In the genomic region with DNA sequence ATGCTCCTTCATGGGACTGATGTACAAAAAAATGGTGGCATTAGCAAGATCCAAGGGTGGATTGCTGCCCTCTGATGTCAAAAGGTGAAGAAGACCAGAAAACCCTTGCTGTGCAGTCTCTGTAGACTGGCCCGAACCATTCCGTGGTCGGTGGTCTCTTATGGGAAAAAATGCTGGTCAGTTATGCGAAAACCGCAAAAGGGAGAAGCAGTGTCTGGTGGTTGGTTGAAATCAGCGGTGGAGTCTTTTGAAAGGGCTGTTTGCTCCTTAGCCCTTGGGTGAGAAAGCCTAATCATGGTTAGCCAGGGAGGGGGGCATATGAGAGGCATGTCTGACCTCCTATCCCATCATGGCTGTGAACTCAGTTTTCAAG, we compare ENCODE assay signal across 14 cellular contexts.
DNase-seq lines count a peak whose midpoint lies in the region; ATAC-seq, FAIRE-seq and TF ChIP-seq lines count a peak whose summit lies in the region.
"Had no signal": no experiment of that assay in that cellular context is flagged by ENCODE, and none has a peak within 500 bp of the region (broad histone marks: within the 10 kb centered on the region; RNA-seq: fewer than 3 reads in every experiment).

No MANE protein-coding gene starts in this region.

- TF ChIP-seq CTCF in Caco-2 (IDR thresholded peaks at IDR 0.05; ENCODE audit: insufficient read depth in 1 of 2, low read depth in 1 of 2, low read length in 1 of 2, severe bottlenecking in 1 of 2, unreplicated experiment in 1 of 2) = no peak
- TF ChIP-seq CTCF in K562 (IDR thresholded peaks at IDR 0.05 in 2 of 3, conservative IDR thresholded peaks at IDR 0.05 in 1 of 3; ENCODE audit: insufficient read depth in 2 of 3, low read depth in 1 of 3, low read length in 3 of 3) = no peak

- peaks cover 28% of the 10 kb centered on the region for H3K79me2 ChIP-seq in K562 (ENCODE audit: control insufficient read depth, insufficient read depth, low read length)

- no peaks in the 10 kb centered on the region for H3K9me1 ChIP-seq in K562 (ENCODE audit: control insufficient read depth, insufficient read depth, low read length)

- H3K36me3 Mint-ChIP-seq in Caco-2 (ENCODE audit: insufficient read depth, unreplicated experiment) = peaks cover 15% of the 10 kb centered on the region
- H3K36me3 Mint-ChIP-seq in memory B cell = peaks cover 10% of the 10 kb centered on the region

- H3K9me3 ChIP-seq in Caco-2 (no peaks in the 10 kb centered on the region), K562 (replicated peaks; ENCODE audit: control insufficient read depth, insufficient read depth, low read depth, low read length) (no peaks in the 10 kb centered on the region), skeletal muscle tissue (ENCODE audit: control insufficient read depth in 3 of 3, low read length in 3 of 3) (no peaks in the 10 kb centered on the region)
- H3K9me3 ChIP-seq: HAP-1 had no signal

- H3K27ac Mint-ChIP-seq in Caco-2 (ENCODE audit: unreplicated experiment) (peak overlapping the region; percentile 27), memory B cell (peak overlapping the region; percentile 48)
- H3K27ac Mint-ChIP-seq: CD8-positive, alpha-beta memory T cell had no signal

- no peak for TF ChIP-seq EP300 in K562 (IDR thresholded peaks at IDR 0.05; ENCODE audit: low read length)

- H3K9me3 Mint-ChIP-seq in Caco-2 (ENCODE audit: unreplicated experiment) (no peaks in the 10 kb centered on the region), memory B cell (no peaks in the 10 kb centered on the region)
- H3K9me3 Mint-ChIP-seq: CD8-positive, alpha-beta memory T cell had no signal

- POLR2A ChIA-PET in Caco-2 (lab: Charles Lee) = no interaction called here
- POLR2A ChIA-PET in K562 (lab: Yijun Ruan, JAX) = interaction anchor here (1.1 to 2.1 kb wide), 3 partner anchors 8 to 14 kb away, joined by 3 to 7 read pairs (median 6); no protein-coding TSS in a partner anchor

- H3K27me3 Mint-ChIP-seq in Caco-2 (ENCODE audit: insufficient read depth, unreplicated experiment) = no peaks in the 10 kb centered on the region
- H3K27me3 Mint-ChIP-seq in memory B cell = no peaks in the 10 kb centered on the region
- H3K27me3 Mint-ChIP-seq: CD8-positive, alpha-beta memory T cell had no signal

- H3K4me3 ChIP-seq in Caco-2 (ENCODE audit: low read depth, low read length) (no peak overlapping the region), K562 (no peak overlapping the region), skeletal muscle tissue (ENCODE audit: low read length in 3 of 3) (no peak overlapping the region)
- H3K4me3 ChIP-seq: GM12878, HAP-1 had no signal

- H3K4me3 Mint-ChIP-seq in Caco-2 (ENCODE audit: unreplicated experiment) (no peak overlapping the region), memory B cell (no peak overlapping the region)
- H3K4me3 Mint-ChIP-seq: CD8-positive, alpha-beta memory T cell had no signal

- no peak for TF ChIP-seq RAD21 in K562 (CRISPR knock-in tag; conservative IDR thresholded peaks at IDR 0.05 in 1 of 2, IDR thresholded peaks at IDR 0.05 in 1 of 2)

- CTCF ChIA-PET in Caco-2 (lab: Charles Lee) = no interaction called here
- CTCF ChIA-PET in K562 (lab: Yijun Ruan, JAX; ENCODE audit: low intra/inter-chr PET ratio) = no interaction called here

- 48% methylated on average over 6 of the region's 6 CpGs for WGBS in K562 (ENCODE audit: insufficient coverage, low coverage, missing lambda C conversion rate)

- BruUV-seq in Caco-2 (replicated peaks; lab: Mats Ljungman, UMichigan) (no TSS peak), K562 (replicated peaks; lab: Mats Ljungman, UMichigan) (no TSS peak)

- H3K4me1 Mint-ChIP-seq in Caco-2 (ENCODE audit: low read depth, unreplicated experiment) (peaks cover 27% of the 10 kb centered on the region), memory B cell (peaks cover 28% of the 10 kb centered on the region)

- peak; percentile 40 for ATAC-seq in K562
- ATAC-seq in memory B cell (ENCODE audit: low read depth) = no peak
- ATAC-seq: GM12878 had no signal

- intact Hi-C loops in Caco-2 (cut with micrococcal nuclease; ENCODE audit: unreplicated experiment) (no loop called here), K562 (cut with micrococcal nuclease) (loop anchor here (1.0 to 2.0 kb wide), 2 partner anchors 15 to 66 kb away; no protein-coding TSS in a partner anchor)

- H3K9ac ChIP-seq in K562 (ENCODE audit: insufficient read depth in 1 of 2, low read depth in 2 of 2, low read length in 2 of 2) = peak overlapping the region; percentile 36 to 41; a peak in 3 of 4 replicates
- H3K9ac ChIP-seq in skeletal muscle tissue (ENCODE audit: low read depth in 1 of 3, low read length in 3 of 3) = no peak overlapping the region

- no peak for TF ChIP-seq POLR2A in K562 (conservative IDR thresholded peaks at IDR 0.05)

- H3K27me3 ChIP-seq in Caco-2 (replicated peaks; ENCODE audit: control insufficient read depth, insufficient read depth, low read length) (no peaks in the 10 kb centered on the region), K562 (ENCODE audit: control insufficient read depth in 2 of 2, insufficient read depth in 2 of 2, low read length in 2 of 2) (no peaks in the 10 kb centered on the region), skeletal muscle tissue (ENCODE audit: control insufficient read depth in 3 of 3, insufficient read depth in 3 of 3, low read length in 3 of 3) (no peaks in the 10 kb centered on the region)

- FAIRE-seq in K562 (lab: Jason Lieb, UNC) = no peak
- FAIRE-seq: A204.1, GM12878, GM18507 had no signal

- H3K36me3 ChIP-seq in Caco-2 (ENCODE audit: control insufficient read depth, insufficient read depth, low read length) (no peaks in the 10 kb centered on the region), K562 (ENCODE audit: control insufficient read depth, insufficient read depth, low read length) (peaks cover 11% of the 10 kb centered on the region; the same call in 1 of the 3 replicates), skeletal muscle tissue (ENCODE audit: control insufficient read depth in 3 of 3, insufficient read depth in 3 of 3, low read length in 3 of 3) (no peaks in the 10 kb centered on the region)
- H3K36me3 ChIP-seq: HAP-1 had no signal

- peak overlapping the region; percentile 48 for H3K4me2 ChIP-seq in K562 (ENCODE audit: insufficient read depth, low read length)

- no peaks in the 10 kb centered on the region for H4K20me1 ChIP-seq in K562 (replicated peaks; ENCODE audit: control insufficient read depth, insufficient read depth, low read length)

- H3K27ac ChIP-seq in K562 (ENCODE audit: extremely low read depth, low read depth, low read length) (peak overlapping the region; percentile 70), skeletal muscle tissue (ENCODE audit: low read depth, low read length) (peak overlapping the region; percentile 74), substantia nigra (ENCODE audit: low read depth, low read length, poor library complexity, severe bottlenecking) (no peak overlapping the region)

- peaks cover 19% of the 10 kb centered on the region for H3K4me1 ChIP-seq in Caco-2
- peaks cover 21 to 51% of the 10 kb centered on the region in 2 experiments for H3K4me1 ChIP-seq in K562 (replicated peaks in 1 of 2; ENCODE audit: control insufficient read depth in 2 of 2, insufficient read depth in 2 of 2, low read length in 2 of 2)
- H3K4me1 ChIP-seq in skeletal muscle tissue (ENCODE audit: control insufficient read depth in 3 of 3, insufficient read depth in 3 of 3, low read length in 3 of 3) = peaks cover 11 to 21% (median 12%) of the 10 kb centered on the region in 3 donors

- 0 out of 2 replicates have a peak overlapping the region, but pooled peaks have one; percentile 3 for H2AFZ ChIP-seq in K562 (ENCODE audit: low read depth, low read length)

- in situ Hi-C loops in K562 (cut with MboI) = no loop called here

- DNase-seq in Caco-2 (no peak), K562 (ENCODE audit: extremely low read depth in 1 of 4, low spot score in 3 of 4) (peak in 1 of 4 experiments; percentile 44), memory B cell (ENCODE audit: low spot score in 2 of 2) (no peak), dedifferentiated amniotic fluid mesenchymal stem cell (ENCODE audit: extremely low spot score) (no peak), substantia nigra (lab: John Stamatoyannopoulos, UW) (no peak)
- DNase-seq in activated CD4-positive, alpha-beta T cell treated with anti-CD3 and anti-CD28 coated beads for 1 hour = no peak
- DNase-seq: CD8-positive, alpha-beta memory T cell; DMS53; GOT3 had no signal

TF ChIP-seq in K562, 482 proteins besides CTCF, POLR2A, EP300 and RAD21 (continues in another document):
- TF ChIP-seq, protein P1, sequence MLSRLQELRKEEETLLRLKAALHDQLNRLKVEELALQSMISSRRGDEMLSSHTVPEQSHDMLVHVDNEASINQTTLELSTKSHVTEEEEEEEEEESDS (CRISPR knock-in tag; IDR thresholded peaks at IDR 0.05) = no peak
- TF ChIP-seq JUND (IDR thresholded peaks at IDR 0.05; ENCODE audit: borderline replicate concordance, low read depth, low read length) (no peak), JUND (tag; IDR thresholded peaks at IDR 0.05; ENCODE audit: borderline replicate concordance, low read depth, low read length) (no peak; the same call in 2 of the 3 replicates), TEAD2 (tag; IDR thresholded peaks at IDR 0.05) (0 out of 2 replicates have a peak, but pooled peaks have one; percentile 22), ZNF57 (CRISPR knock-in tag; IDR thresholded peaks at IDR 0.05) (0 out of 2 replicates have a peak, but pooled peaks have one; percentile 40), CREB3L1 (IDR thresholded peaks at IDR 0.05; ENCODE audit: borderline replicate concordance, low read depth) (peak; percentile 19; the same call in 1 of the 2 replicates)
- TF ChIP-seq, protein P2, sequence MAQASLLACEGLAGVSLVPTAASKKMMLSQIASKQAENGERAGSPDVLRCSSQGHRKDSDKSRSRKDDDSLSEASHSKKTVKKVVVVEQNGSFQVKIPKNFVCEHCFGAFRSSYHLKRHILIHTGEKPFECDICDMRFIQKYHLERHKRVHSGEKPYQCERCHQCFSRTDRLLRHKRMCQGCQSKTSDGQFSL (CRISPR knock-in tag; IDR thresholded peaks at IDR 0.05) = no peak
- TF ChIP-seq, protein P2 (tag; IDR thresholded peaks at IDR 0.05) = 0 out of 4 replicates have a peak, but pooled peaks of 1 of the 2 experiments have one; percentile 33

Comparison
In these comparisons a context has a peak if more than half of its experiments do, and no peak if none do; other contexts are left out.
1. H3K9ac ChIP-seq: peak in K562 (2 of 2); none in skeletal muscle tissue (0 of 3).